In the genomic region with DNA sequence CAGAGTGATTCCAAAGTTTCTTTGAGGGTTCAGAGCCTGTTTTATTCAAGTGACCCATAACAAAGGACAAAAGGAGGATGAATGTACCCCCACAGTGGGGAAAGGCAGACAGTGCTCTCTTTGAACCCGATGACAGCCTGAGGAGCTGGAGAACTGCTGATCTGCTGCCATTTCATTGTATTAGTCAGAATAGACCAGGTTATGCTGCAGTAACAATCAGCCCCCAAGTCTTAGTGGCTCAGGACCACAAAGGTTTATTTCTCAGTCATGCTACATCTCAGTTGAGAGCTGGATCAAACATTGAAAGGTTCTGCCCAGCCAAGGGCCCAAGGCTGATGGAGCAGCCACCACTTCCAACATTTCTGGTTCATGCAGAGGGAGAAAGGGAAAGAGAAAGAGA, we compare ENCODE assay signal across 7 cellular contexts.
"Had no signal": no experiment of that assay in that cellular context is flagged by ENCODE, and none has a peak within 500 bp of the region (broad histone marks: within the 10 kb centered on the region; RNA-seq: fewer than 3 reads in every experiment).

No MANE protein-coding gene starts in this region.

- H3K4me3 Mint-ChIP-seq: IgD-negative memory B cell had no signal

- H3K4me2 ChIP-seq: KMS-11 had no signal

- H3K27me3 Mint-ChIP-seq: IgD-negative memory B cell had no signal

- FAIRE-seq: HTR-8/SVneo had no signal

- H3K9ac ChIP-seq: KMS-11 had no signal

- H3K27ac Mint-ChIP-seq: IgD-negative memory B cell had no signal

- H3K36me3 Mint-ChIP-seq: IgD-negative memory B cell had no signal

- H3K27ac ChIP-seq: HL-60, KMS-11 had no signal

- H3K4me1 Mint-ChIP-seq: IgD-negative memory B cell had no signal

- DNase-seq: IMR-90, KBM-7, KG1 had no signal
